ENCODE assay signal across 8 cellular contexts in genomic region chrX:20527458-20528099, GRCh38.
DNase-seq lines count a peak whose midpoint lies in the region; ATAC-seq, FAIRE-seq and TF ChIP-seq lines count a peak whose summit lies in the region.

No MANE protein-coding gene starts in this region.

- ATAC-seq in omental fat pad (ENCODE audit: low FRiP score): peak; percentile 54
- no peak for ATAC-seq in HG02973 (IDR thresholded peaks at IDR 0.05; ENCODE audit: unreplicated experiment)
- no peak for ATAC-seq in GM21737 (IDR thresholded peaks at IDR 0.05; ENCODE audit: unreplicated experiment)

- no peak overlapping the region for H3K27ac ChIP-seq in Peyer's patch

- H3K9me3 ChIP-seq in Peyer's patch: no peaks in the 10 kb centered on the region

- no peaks in the 10 kb centered on the region for H3K36me3 ChIP-seq in Peyer's patch

- DNase-seq in AG09309 (ENCODE audit: low read depth) (no peak), GM18507 (ENCODE audit: extremely low spot score, insufficient read length, low read depth) (no peak), Kasumi-1 (lab: John Stamatoyannopoulos, UW) (peak; percentile 61 to 63), Peyer's patch (no peak), epithelial cell of esophagus (ENCODE audit: low read depth) (peak; percentile 27), omental fat pad (ENCODE audit: low spot score) (no peak)

- H3K4me1 ChIP-seq in Peyer's patch: no peaks in the 10 kb centered on the region

- no peaks in the 10 kb centered on the region for H3K27me3 ChIP-seq in Peyer's patch

- TF ChIP-seq CTCF in AG09309 (IDR thresholded peaks at IDR 0.05; ENCODE audit: control insufficient read depth, insufficient read depth, low read depth, low read length, missing control alignments) (peak; percentile 31), Peyer's patch (IDR thresholded peaks at IDR 0.05) (peak; percentile 11 to 81 (median 60)), epithelial cell of esophagus (IDR thresholded peaks at IDR 0.05; ENCODE audit: insufficient read depth, low read depth, low read length, missing control alignments) (peak; percentile 25), omental fat pad (IDR thresholded peaks at IDR 0.05) (no peak)

- H3K4me3 ChIP-seq in AG09309 (ENCODE audit: control insufficient read depth, low read depth, low read length) (no peak overlapping the region), Peyer's patch (no peak overlapping the region), epithelial cell of esophagus (ENCODE audit: low read length) (no peak overlapping the region)

- TF ChIP-seq POLR2A in Peyer's patch (IDR thresholded peaks at IDR 0.05): no peak

- FAIRE-seq in GM18507 (lab: Jason Lieb, UNC): peak; percentile 65

Comparison
In these comparisons a context has a peak if more than half of its experiments do, and no peak if none do; other contexts are left out.
1. DNase-seq: peak in Kasumi-1 (2 of 2) and epithelial cell of esophagus (single experiment); none in AG09309 (single experiment), GM18507 (single experiment), Peyer's patch (0 of 3) and omental fat pad (single experiment).
2. CTCF ChIP-seq: peak in AG09309 (single experiment), Peyer's patch (6 of 6) and epithelial cell of esophagus (single experiment); none in omental fat pad (0 of 3).